8 cellular contexts compared by ENCODE assay signal in genomic region chr3:99645277-99646106, GRCh38. TPM values are rescaled to one million over a fixed set of nuclear protein-coding genes. Genes with fewer than 3 reads are reported as not detected.
DNase-seq lines count a peak whose midpoint lies in the region; ATAC-seq and TF ChIP-seq lines count a peak whose summit lies in the region.

No MANE protein-coding gene starts in this region.

- intact Hi-C loops in mammary epithelial cell (cut with micrococcal nuclease), result loop anchor here (1.0 kb wide), 5 partner anchors 33 to 144 kb away; no protein-coding TSS in a partner anchor

- no peak overlapping the region for H4K5ac ChIP-seq in mesendoderm (ENCODE audit: low read length)

- TF ChIP-seq CTCF in AG10803 (conservative IDR thresholded peaks at IDR 0.05; ENCODE audit: low read length), result peak; percentile 69
- TF ChIP-seq CTCF in mammary epithelial cell (conservative IDR thresholded peaks at IDR 0.05 in 1 of 2, IDR thresholded peaks at IDR 0.05 in 1 of 2; ENCODE audit: extremely low read depth in 1 of 2, insufficient read depth in 1 of 2, low read depth in 1 of 2, low read length in 2 of 2), result peak; percentile 64 to 86

- TSS peak; percentile 40 for BruUV-seq in mammary epithelial cell (replicated peaks; lab: Mats Ljungman, UMichigan)

- no peaks in the 10 kb centered on the region for H3K9me3 ChIP-seq in mammary epithelial cell (replicated peaks; ENCODE audit: insufficient read depth, low read length)

- 35% methylated on average over 5 of the region's 5 CpGs for WGBS in mammary epithelial cell (ENCODE audit: low coverage, missing lambda C conversion rate)
- no CpG with 5 or more reads among the region's 5 CpGs for WGBS in mesendoderm (ENCODE audit: extremely low coverage, insufficient coverage, low lambda C conversion rate)

- H2AFZ ChIP-seq in mammary epithelial cell (ENCODE audit: low read depth, low read length), result peak overlapping the region; percentile 64

- H2BK5ac ChIP-seq in mesendoderm (ENCODE audit: low read length), result no peak overlapping the region

- no peak overlapping the region for H2BK120ac ChIP-seq in mesendoderm (ENCODE audit: low read depth, low read length)

- H3K4me2 ChIP-seq in mammary epithelial cell (ENCODE audit: insufficient read depth, low read depth, low read length) (peak overlapping the region; percentile 81), mesendoderm (ENCODE audit: low read length) (no peak overlapping the region)

- H3K23ac ChIP-seq in mesendoderm (ENCODE audit: low read length), result no peak overlapping the region

- H2AK5ac ChIP-seq in mesendoderm (ENCODE audit: low read length), result no peak overlapping the region

- in situ Hi-C loops in mammary epithelial cell (cut with MboI; ENCODE audit: low sequenced_read_pairs in 2 of 2), result no loop called here

- ATAC-seq in GM18858 (IDR thresholded peaks at IDR 0.05; ENCODE audit: unreplicated experiment), result no peak

- H3K79me1 ChIP-seq in mesendoderm (ENCODE audit: low read length), result no peaks in the 10 kb centered on the region

- H4K8ac ChIP-seq in mesendoderm (ENCODE audit: low read depth, low read length), result no peak overlapping the region

- CTCF ChIA-PET in mammary epithelial cell (lab: Charles Lee; ENCODE audit: low non-redundant PET), result interaction anchor here (0.6 to 1.2 kb wide), 6 partner anchors 8 to 1085 kb away, joined by 3 to 16 read pairs (median 4); no protein-coding TSS in a partner anchor

- H3K27ac ChIP-seq in mammary epithelial cell (ENCODE audit: insufficient read depth, low read depth, low read length), result peak overlapping the region; percentile 59
- no peak overlapping the region for H3K27ac ChIP-seq in mesendoderm (ENCODE audit: low read depth, low read length)

- no peak overlapping the region for H3K18ac ChIP-seq in mesendoderm (ENCODE audit: low read length)

- H3K4ac ChIP-seq in mesendoderm (ENCODE audit: low read depth, low read length), result no peak overlapping the region

- no peak overlapping the region for H2BK15ac ChIP-seq in mesendoderm (replicated peaks; ENCODE audit: low read depth)

- H3K36me3 ChIP-seq in mammary epithelial cell (ENCODE audit: insufficient read depth, low read length), result no peaks in the 10 kb centered on the region
- H3K36me3 ChIP-seq in mesendoderm (ENCODE audit: control insufficient read depth, insufficient read depth, low read length), result no peaks in the 10 kb centered on the region

- DNase-seq in AG10803 (ENCODE audit: low read depth), result peak; percentile 86
- peak; percentile 28 for DNase-seq in HT1080 (ENCODE audit: low read depth)
- peak; percentile 43 for DNase-seq in mammary epithelial cell
- peak; percentile 68 for DNase-seq in mesendoderm
- DNase-seq in activated effector memory CD4-positive, alpha-beta T cell treated with anti-CD3 and anti-CD28 coated beads, Interleukin-2, amount 50 U/mL, for 16 hours, result no peak
- no peak for DNase-seq in NCI-H2029 treated with DMSO at 0.1 percent for 48 hours (lab: John Stamatoyannopoulos, UW)
- DNase-seq in cerebellar nuclear complex (lab: John Stamatoyannopoulos, UW), result no peak

- no peaks in the 10 kb centered on the region for H3K27me3 ChIP-seq in mammary epithelial cell (ENCODE audit: insufficient read depth, low read length)
- no peaks in the 10 kb centered on the region for H3K27me3 ChIP-seq in mesendoderm (ENCODE audit: insufficient read depth, low read length, poor library complexity)

- H3K56ac ChIP-seq in mesendoderm (ENCODE audit: low read length), result no peak overlapping the region

- dilution Hi-C loops in mammary epithelial cell (cut with HindIII; ENCODE audit: low sequenced_read_pairs), result loop anchor here (25.0 kb wide), 1 partner anchor 92 kb away; no protein-coding TSS in a partner anchor

- no peaks in the 10 kb centered on the region for H4K20me1 ChIP-seq in mammary epithelial cell (ENCODE audit: insufficient read depth, low read length)

- H3K4me3 ChIP-seq in AG10803 (ENCODE audit: low read length) (no peak overlapping the region; the same call in none of the 2 replicates), mammary epithelial cell (replicated peaks in 1 of 3; ENCODE audit: insufficient read depth in 1 of 3, low read depth in 2 of 3, low read length in 3 of 3) (no peak overlapping the region), mesendoderm (ENCODE audit: low read length) (no peak overlapping the region)

- H3K79me2 ChIP-seq in mammary epithelial cell (ENCODE audit: insufficient read depth, low read length), result peaks cover 18% of the 10 kb centered on the region
- no peaks in the 10 kb centered on the region for H3K79me2 ChIP-seq in mesendoderm (ENCODE audit: control insufficient read depth, insufficient read depth, low read length)

- peak overlapping the region; percentile 19 for H3K9ac ChIP-seq in mammary epithelial cell (ENCODE audit: insufficient read depth, low read length)
- H3K9ac ChIP-seq in mesendoderm (ENCODE audit: low read length), result no peak overlapping the region

- H3K4me1 ChIP-seq in mammary epithelial cell (ENCODE audit: insufficient read depth, low read length) (peaks cover 30% of the 10 kb centered on the region), mesendoderm (ENCODE audit: control insufficient read depth, low read depth, low read length) (no peaks in the 10 kb centered on the region)

RNA-seq across cellular contexts. Expression of gene COL8A1, which starts 7.1 kb away (rescaled TPM):
- 5.3 and 5.6 TPM in 2 replicates for total RNA-seq in HT1080 (2014; rRNA removed; shearing (Covaris generic))
- polyA plus RNA-seq in HT1080 (2015; cell fraction: cytosol; rRNA removed), result 2.0 and 2.5 TPM in 2 replicates
- 9.4 and 11.4 TPM in 2 replicates for polyA plus RNA-seq in HT1080 (2015; cell fraction: nucleus; rRNA removed)
- total RNA-seq in mammary epithelial cell, result 10 to 100 TPM; 11.9 to 73.2 TPM
- polyA plus RNA-seq in mammary epithelial cell, result 21.7 TPM
- 37.9 TPM for polyA minus RNA-seq in mammary epithelial cell
- 0.20 TPM for polyA plus RNA-seq in mesendoderm (2013, experiment 1 of 2)
- polyA plus RNA-seq in mesendoderm (2013, experiment 2 of 2), result 0.24 TPM

Comparison
In these comparisons a context has a peak if more than half of its experiments do, and no peak if none do; other contexts are left out.
1. DNase-seq: peak in AG10803 (single experiment), HT1080 (single experiment), mammary epithelial cell (single experiment) and mesendoderm (single experiment); none in activated effector memory CD4-positive, alpha-beta T cell treated with anti-CD3 and anti-CD28 coated beads, Interleukin-2, amount 50 U/mL, for 16 hours (single experiment), NCI-H2029 treated with DMSO at 0.1 percent for 48 hours (single experiment) and cerebellar nuclear complex (0 of 2).